Comparison of ENCODE assay signal across 1 cellular context in the genomic region with DNA sequence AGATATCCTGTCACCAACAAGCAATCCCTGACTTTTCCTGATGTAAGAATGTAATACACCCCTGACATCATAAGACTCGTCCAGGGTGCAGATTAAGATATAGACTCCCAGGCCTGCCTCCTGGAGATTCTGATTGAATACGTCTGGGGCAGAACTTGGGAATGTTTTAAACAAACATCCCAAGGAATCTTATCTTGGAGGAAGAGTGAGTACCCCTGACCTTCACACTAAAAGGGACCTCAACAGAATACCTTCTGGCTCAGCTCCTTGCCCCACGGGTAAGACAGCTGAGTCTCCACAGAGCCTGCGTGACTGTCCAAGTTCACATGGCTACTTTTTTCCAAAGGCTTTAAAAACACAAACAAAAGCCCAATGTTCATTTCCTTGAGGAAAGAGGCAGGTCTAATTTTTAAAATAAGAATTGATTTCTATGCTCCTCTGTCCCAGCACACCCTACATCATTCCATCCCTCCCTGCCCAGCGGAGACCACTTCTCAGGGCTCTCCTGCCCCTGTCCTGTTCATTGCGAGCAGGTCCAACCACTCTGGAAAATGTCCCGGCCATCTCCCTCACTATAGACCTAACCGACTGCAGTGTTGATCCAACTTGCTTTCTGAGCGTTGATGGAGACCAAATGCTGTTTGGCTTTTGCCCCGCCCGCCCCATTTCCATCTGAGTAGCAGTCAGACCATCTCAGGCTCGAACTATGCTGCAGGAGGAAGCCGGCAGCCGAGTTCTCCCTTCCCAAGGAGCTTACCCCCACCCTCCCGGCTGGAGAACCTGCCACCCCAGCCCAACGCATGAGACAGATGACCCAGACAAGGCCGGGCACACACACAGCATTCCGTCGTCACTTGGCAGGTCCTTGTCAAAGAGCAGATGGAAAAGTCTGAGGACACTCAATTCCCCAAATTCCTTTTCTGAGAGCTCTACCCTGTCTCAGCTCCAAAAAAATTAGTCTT.
TF ChIP-seq lines count a peak whose summit lies in the region.

No MANE protein-coding gene starts in this region.

TF ChIP-seq in IMR-90, 13 proteins besides CTCF, POLR2A, EP300 and RAD21:
- no peak for TF ChIP-seq CEBPB (IDR thresholded peaks at IDR 0.05; ENCODE audit: low read depth, low read length)
- TF ChIP-seq, protein P1, sequence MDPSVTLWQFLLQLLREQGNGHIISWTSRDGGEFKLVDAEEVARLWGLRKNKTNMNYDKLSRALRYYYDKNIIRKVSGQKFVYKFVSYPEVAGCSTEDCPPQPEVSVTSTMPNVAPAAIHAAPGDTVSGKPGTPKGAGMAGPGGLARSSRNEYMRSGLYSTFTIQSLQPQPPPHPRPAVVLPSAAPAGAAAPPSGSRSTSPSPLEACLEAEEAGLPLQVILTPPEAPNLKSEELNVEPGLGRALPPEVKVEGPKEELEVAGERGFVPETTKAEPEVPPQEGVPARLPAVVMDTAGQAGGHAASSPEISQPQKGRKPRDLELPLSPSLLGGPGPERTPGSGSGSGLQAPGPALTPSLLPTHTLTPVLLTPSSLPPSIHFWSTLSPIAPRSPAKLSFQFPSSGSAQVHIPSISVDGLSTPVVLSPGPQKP (IDR thresholded peaks at IDR 0.05; ENCODE audit: borderline replicate concordance, low read depth, low read length), result no peak
- no peak for TF ChIP-seq CHD1 (IDR thresholded peaks at IDR 0.05; ENCODE audit: low read depth, low read length)
- no peak for TF ChIP-seq NFE2L2 (IDR thresholded peaks at IDR 0.05; ENCODE audit: low read depth, low read length)
- TF ChIP-seq MXI1 (IDR thresholded peaks at IDR 0.05; ENCODE audit: borderline replicate concordance, low read depth, low read length), result no peak
- no peak for TF ChIP-seq FOS (IDR thresholded peaks at IDR 0.05; ENCODE audit: low read depth, low read length)
- no peak for TF ChIP-seq RCOR1 (IDR thresholded peaks at IDR 0.05; ENCODE audit: insufficient replicate concordance, low read length)
- no peak for TF ChIP-seq MAZ (IDR thresholded peaks at IDR 0.05; ENCODE audit: borderline replicate concordance, low read depth, low read length)
- TF ChIP-seq, protein P2, sequence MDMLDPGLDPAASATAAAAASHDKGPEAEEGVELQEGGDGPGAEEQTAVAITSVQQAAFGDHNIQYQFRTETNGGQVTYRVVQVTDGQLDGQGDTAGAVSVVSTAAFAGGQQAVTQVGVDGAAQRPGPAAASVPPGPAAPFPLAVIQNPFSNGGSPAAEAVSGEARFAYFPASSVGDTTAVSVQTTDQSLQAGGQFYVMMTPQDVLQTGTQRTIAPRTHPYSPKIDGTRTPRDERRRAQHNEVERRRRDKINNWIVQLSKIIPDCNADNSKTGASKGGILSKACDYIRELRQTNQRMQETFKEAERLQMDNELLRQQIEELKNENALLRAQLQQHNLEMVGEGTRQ (IDR thresholded peaks at IDR 0.05; ENCODE audit: low read depth, low read length), result no peak
- no peak for TF ChIP-seq BHLHE40 (IDR thresholded peaks at IDR 0.05; ENCODE audit: low read depth, low read length)
- TF ChIP-seq MAFK (IDR thresholded peaks at IDR 0.05; ENCODE audit: low read depth, low read length), result no peak
- no peak for TF ChIP-seq SMC3 (IDR thresholded peaks at IDR 0.05; ENCODE audit: low read depth, low read length)
- no peak for TF ChIP-seq RFX5 (IDR thresholded peaks at IDR 0.05; ENCODE audit: low read depth, low read length)
